Comparison of ENCODE assay signal across 15 cellular contexts in genomic region chr17:45265823-45266222, GRCh38. TPM values are rescaled to one million over a fixed set of nuclear protein-coding genes. Genes with fewer than 3 reads are reported as not detected.
DNase-seq lines count a peak whose midpoint lies in the region; ATAC-seq, FAIRE-seq and TF ChIP-seq lines count a peak whose summit lies in the region.
"Had no signal": no experiment of that assay in that cellular context is flagged by ENCODE, and none has a peak within 500 bp of the region (broad histone marks: within the 10 kb centered on the region; RNA-seq: fewer than 3 reads in every experiment).

No MANE protein-coding gene starts in this region.

- H3K18ac ChIP-seq in mesenchymal stem cell (ENCODE audit: low read depth in 1 of 2, low read length in 2 of 2): no peak overlapping the region

- no peak overlapping the region for H3K4ac ChIP-seq in mesenchymal stem cell (ENCODE audit: low read depth in 1 of 2, low read length in 2 of 2)

- H3K36me3 ChIP-seq in mesenchymal stem cell (ENCODE audit: control insufficient read depth in 1 of 2, insufficient read depth in 2 of 2, low read depth in 1 of 2, low read length in 2 of 2): peaks cover 64 to 89% of the 10 kb centered on the region in 2 experiments
- H3K36me3 ChIP-seq in pancreas: peaks cover 0 to 66% (median 24%) of the 10 kb centered on the region in 3 donors

- H3K4me3 ChIP-seq in astrocyte of the cerebellum (ENCODE audit: low read depth, low read length) (no peak overlapping the region), mesenchymal stem cell (ENCODE audit: insufficient read depth in 1 of 2, low read depth in 1 of 2, low read length in 2 of 2) (no peak overlapping the region), pancreas (no peak overlapping the region)

- no peak overlapping the region for H2BK15ac ChIP-seq in mesenchymal stem cell (ENCODE audit: low read depth, poor library complexity, severe bottlenecking)

- H3K27ac ChIP-seq in mesenchymal stem cell (ENCODE audit: low read length, poor library complexity, severe bottlenecking) (peak overlapping the region; percentile 67), pancreas (no peak overlapping the region)

- in situ Hi-C loops in astrocyte of the cerebellum (cut with HindIII; ENCODE audit: low sequenced_read_pairs): no loop called here

- no peak overlapping the region for H2AK5ac ChIP-seq in mesenchymal stem cell (ENCODE audit: low read length, severe bottlenecking)

- WGBS in mesenchymal stem cell: no CpG with 5 or more reads among the region's 1 CpG
- 68 to 81% methylated on average over 1 of the region's 1 CpG for WGBS in pancreas, 2 donors

- no peak overlapping the region for H2AFZ ChIP-seq in mesenchymal stem cell (ENCODE audit: low read depth, low read length)

- no peak for FAIRE-seq in pancreas (lab: Jason Lieb, UNC)

- peak; percentile 90 for DNase-seq in AG20443 (ENCODE audit: low spot score)
- DNase-seq in HT1080 (ENCODE audit: low read depth): peak; percentile 50
- DNase-seq in astrocyte of the cerebellum (ENCODE audit: low read depth): peak; percentile 86
- peak; percentile 73 for DNase-seq in mesenchymal stem cell
- DNase-seq in globus pallidus (ENCODE audit: low spot score): no peak
- DNase-seq in pancreas: no peak
- no peak for DNase-seq in erythroblast (lab: John Stamatoyannopoulos, UW)
- DNase-seq: activated T-cell treated with anti-CD3 and anti-CD28 coated beads, Interleukin-2, amount 50 U/mL, for 4 hours; DMS153; effector CD4-positive, alpha-beta T cell; NCI-H146; occipital lobe; trophoblast cell had no signal

- TF ChIP-seq POLR2A in erythroblast (IDR thresholded peaks at IDR 0.05; ENCODE audit: low read length): no peak

- H2BK12ac ChIP-seq in mesenchymal stem cell (ENCODE audit: low read length in 2 of 2): no peak overlapping the region

- no peak overlapping the region for H2BK5ac ChIP-seq in mesenchymal stem cell (ENCODE audit: low read depth, low read length, poor library complexity, severe bottlenecking)

- peaks cover 18% of the 10 kb centered on the region for H3K79me1 ChIP-seq in mesenchymal stem cell (replicated peaks; ENCODE audit: low read length, poor library complexity, severe bottlenecking)

- H4K8ac ChIP-seq in mesenchymal stem cell (ENCODE audit: low read length): no peak overlapping the region

- TF ChIP-seq CTCF in astrocyte of the cerebellum (IDR thresholded peaks at IDR 0.05; ENCODE audit: low read depth, low read length, missing control alignments) (no peak), pancreas (IDR thresholded peaks at IDR 0.05) (no peak)

- no peak for ATAC-seq in GM19351 (IDR thresholded peaks at IDR 0.05; ENCODE audit: unreplicated experiment)
- ATAC-seq in pancreas: no peak
- ATAC-seq: activated T-cell treated with anti-CD3 and anti-CD28 coated beads, Interleukin-2, amount 50 U/mL, for 4 hours; HCT116 had no signal

- peaks cover 58% of the 10 kb centered on the region for H3K4me1 ChIP-seq in mesenchymal stem cell (ENCODE audit: control insufficient read depth, insufficient read depth, low read depth, low read length)
- peaks cover 0 to 5% (median 0%) of the 10 kb centered on the region in 3 donors for H3K4me1 ChIP-seq in pancreas

- H3K27me3 ChIP-seq in mesenchymal stem cell (ENCODE audit: control insufficient read depth in 1 of 2, insufficient read depth in 1 of 2, low read length in 2 of 2) (peaks cover 0 to 30% of the 10 kb centered on the region in 2 experiments), pancreas (no peaks in the 10 kb centered on the region)

- no peak overlapping the region for H3K14ac ChIP-seq in mesenchymal stem cell (ENCODE audit: low read length in 2 of 2)

- H2BK120ac ChIP-seq in mesenchymal stem cell (ENCODE audit: low read depth, low read length): no peak overlapping the region

- intact Hi-C loops in pancreas (cut with DNase I): no loop called here

- H3K9me3 ChIP-seq in mesenchymal stem cell (ENCODE audit: control insufficient read depth, low read length) (no peaks in the 10 kb centered on the region), pancreas (no peaks in the 10 kb centered on the region)

- no peak overlapping the region for H3K23ac ChIP-seq in mesenchymal stem cell (ENCODE audit: low read length in 2 of 2)

- no peak overlapping the region for H3K4me2 ChIP-seq in mesenchymal stem cell (ENCODE audit: low read length, poor library complexity, severe bottlenecking)

- H4K91ac ChIP-seq in mesenchymal stem cell (ENCODE audit: low read length): no peak overlapping the region

- H3K9ac ChIP-seq in mesenchymal stem cell (ENCODE audit: low read length): no peak overlapping the region

RNA-seq across cellular contexts. Expression of gene SPATA32, which starts 3.9 kb away (rescaled TPM):
- total RNA-seq in HT1080 (2014; rRNA removed; shearing (Covaris generic)): not detected in 2 replicates
- not detected in 2 replicates for polyA plus RNA-seq in HT1080 (2015; cell fraction: cytosol; rRNA removed)
- not detected in 2 replicates for polyA plus RNA-seq in HT1080 (2015; cell fraction: nucleus; rRNA removed)
- not detected for polyA plus RNA-seq in mesenchymal stem cell (2013, experiment 1 of 2)
- polyA plus RNA-seq in mesenchymal stem cell (2013, experiment 2 of 2): not detected
- total RNA-seq in pancreas: under 1 TPM in 2 of 6 donors, not detected in 4; 0.12 to 0.14 TPM
- polyA plus RNA-seq in pancreas: under 1 TPM; 0.07 to 0.19 TPM
- total RNA-seq: occipital lobe had no signal

RNA-seq across cellular contexts. Expression of gene FMNL1, which starts 44.1 kb away (rescaled TPM):
- 41.4 and 64.3 TPM in 2 replicates for total RNA-seq in HT1080 (2014; rRNA removed; shearing (Covaris generic))
- polyA plus RNA-seq in HT1080 (2015; cell fraction: cytosol; rRNA removed): 102 and 122 TPM in 2 replicates
- polyA plus RNA-seq in HT1080 (2015; cell fraction: nucleus; rRNA removed): 181 and 205 TPM in 2 replicates
- 0.97 TPM for polyA plus RNA-seq in mesenchymal stem cell (2013, experiment 1 of 2)
- polyA plus RNA-seq in mesenchymal stem cell (2013, experiment 2 of 2): 0.99 TPM
- total RNA-seq in pancreas: 10 to 100 TPM in 2 of 6 donors, 1 to 10 TPM in 4; 1.9 to 22.1 (median 4.6) TPM
- 1 to 10 TPM; 5.2 to 7.0 TPM for polyA plus RNA-seq in pancreas

RNA-seq across cellular contexts. Expression of gene MAP3K14, which starts 51.0 kb away (rescaled TPM):
- 13.0 and 13.2 TPM in 2 replicates for total RNA-seq in HT1080 (2014; rRNA removed; shearing (Covaris generic))
- polyA plus RNA-seq in HT1080 (2015; cell fraction: cytosol; rRNA removed): 22.7 and 24.4 TPM in 2 replicates
- polyA plus RNA-seq in HT1080 (2015; cell fraction: nucleus; rRNA removed): 72.7 and 80.6 TPM in 2 replicates
- polyA plus RNA-seq in mesenchymal stem cell (2013, experiment 1 of 2): 1.1 TPM
- 1.4 TPM for polyA plus RNA-seq in mesenchymal stem cell (2013, experiment 2 of 2)
- total RNA-seq in pancreas: 10 to 100 TPM in 1 of 6 donors, 1 to 10 TPM in 5; 6.1 to 16.4 (median 7.3) TPM
- polyA plus RNA-seq in pancreas: 10 to 100 TPM; 13.2 to 16.2 TPM

Comparison
In these comparisons a context has a peak if more than half of its experiments do, and no peak if none do; other contexts are left out.
1. DNase-seq: peak in AG20443 (single experiment), HT1080 (single experiment), astrocyte of the cerebellum (single experiment) and mesenchymal stem cell (single experiment); none in globus pallidus (single experiment), pancreas (0 of 6) and erythroblast (0 of 2).